ENCODE assay signal across 8 cellular contexts in genomic region chr12:1093166-1093751, GRCh38.
DNase-seq lines count a peak whose midpoint lies in the region; ATAC-seq and TF ChIP-seq lines count a peak whose summit lies in the region.

No MANE protein-coding gene starts in this region.

- DNase-seq in BJ (ENCODE audit: low read depth) (no peak), NCI-H2107 (lab: John Stamatoyannopoulos, UW) (peak; percentile 68), fibroblast of villous mesenchyme (ENCODE audit: low read depth) (peak; percentile 74), prostate gland (ENCODE audit: low spot score) (peak; percentile 33), ureter (ENCODE audit: low spot score) (no peak)

- no peaks in the 10 kb centered on the region for H3K27me3 ChIP-seq in BJ (ENCODE audit: control insufficient read depth, insufficient read depth, low read length)
- H3K27me3 ChIP-seq in prostate gland (replicated peaks; ENCODE audit: insufficient read depth) = no peaks in the 10 kb centered on the region

- no peaks in the 10 kb centered on the region for H3K9me3 ChIP-seq in prostate gland

- no peak for ATAC-seq in GM18873 (IDR thresholded peaks at IDR 0.05; ENCODE audit: low FRiP score, unreplicated experiment)

- POLR2A ChIA-PET in BJ (lab: Charles Lee) = no interaction called here

- no peak for TF ChIP-seq POLR2A in prostate gland (IDR thresholded peaks at IDR 0.05)

- peak; percentile 83 for TF ChIP-seq CTCF in BJ (IDR thresholded peaks at IDR 0.05; ENCODE audit: insufficient read depth, low read depth, low read length)
- peak; percentile 65 for TF ChIP-seq CTCF in GM12875 (IDR thresholded peaks at IDR 0.05; ENCODE audit: borderline replicate concordance, insufficient read depth, low read depth, low read length)
- peak; percentile 93 for TF ChIP-seq CTCF in VCaP (conservative IDR thresholded peaks at IDR 0.05)
- TF ChIP-seq CTCF in fibroblast of villous mesenchyme (IDR thresholded peaks at IDR 0.05; ENCODE audit: insufficient read depth, low read depth, low read length) = peak; percentile 80
- TF ChIP-seq CTCF in prostate gland (IDR thresholded peaks at IDR 0.05) = peak in 3 of 4 experiments; percentile 38 to 74 (median 67)

- intact Hi-C loops in prostate gland (cut with DNase I) = loop anchor here (5.0 kb wide), 1 partner anchor 521 kb away; no protein-coding TSS in a partner anchor

- 38% methylated on average over 6 of the region's 6 CpGs for WGBS in prostate gland

- H3K4me1 ChIP-seq in prostate gland (replicated peaks) = no peaks in the 10 kb centered on the region

- H3K4me3 ChIP-seq in BJ (ENCODE audit: low read depth, low read length) (no peak overlapping the region), GM12875 (ENCODE audit: low read depth, low read length) (no peak overlapping the region), fibroblast of villous mesenchyme (ENCODE audit: low read depth, low read length) (no peak overlapping the region), prostate gland (no peak overlapping the region)

- H3K27ac ChIP-seq in VCaP (no peak overlapping the region), prostate gland (no peak overlapping the region)

- CTCF ChIA-PET in BJ (lab: Yijun Ruan, JAX) = interaction anchor here (0.5 to 1.5 kb wide), 28 partner anchors 9 to 541 kb away, joined by 3 to 9 read pairs (median 4); partner anchors contain the start of gene RAD52

- no peaks in the 10 kb centered on the region for H3K36me3 ChIP-seq in BJ (ENCODE audit: control insufficient read depth, insufficient read depth, low read length)
- H3K36me3 ChIP-seq in prostate gland = no peaks in the 10 kb centered on the region

Comparison
In these comparisons a context has a peak if more than half of its experiments do, and no peak if none do; other contexts are left out.
1. DNase-seq: peak in NCI-H2107 (single experiment), fibroblast of villous mesenchyme (single experiment) and prostate gland (single experiment); none in BJ (single experiment) and ureter (single experiment).
2. Peak in every context shown above with its lines, with median percentiles within 50 percentile points of each other: CTCF ChIP-seq.